26 cellular contexts compared by ENCODE assay signal in the genomic region with DNA sequence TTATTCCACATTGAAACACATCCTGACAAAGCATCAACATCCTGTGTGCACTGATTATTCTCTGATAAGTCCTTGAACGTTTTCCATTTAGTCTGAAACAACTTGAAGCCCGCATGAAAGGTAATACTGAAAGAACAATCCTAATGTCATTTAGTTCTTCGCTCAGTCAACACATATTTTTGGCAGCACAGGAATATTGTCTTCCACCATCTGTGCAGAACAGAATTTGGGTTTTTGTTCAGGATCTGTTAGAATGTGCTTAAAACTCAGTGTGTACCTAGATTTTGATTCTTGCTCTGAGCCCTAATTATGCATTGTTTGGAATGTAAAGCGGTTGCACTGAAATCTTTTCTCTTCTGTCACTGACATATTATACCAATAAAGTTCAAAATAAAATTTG.
"Had no signal": no experiment of that assay in that cellular context is flagged by ENCODE, and none has a peak within 500 bp of the region (broad histone marks: within the 10 kb centered on the region; RNA-seq: fewer than 3 reads in every experiment).

No MANE protein-coding gene starts in this region.

- H3K36me3 ChIP-seq: left ventricle myocardium inferior, right atrium auricular region, right lobe of liver, suprapubic skin, thoracic aorta, tibial artery, upper lobe of right lung had no signal

- FAIRE-seq: islet of Langerhans, kidney, urothelium cell line had no signal

- H3K27ac Mint-ChIP-seq: immature natural killer cell; memory B cell; naive thymus-derived CD4-positive, alpha-beta T cell; natural killer cell treated with Interleukin-12 subunit alpha and Interleukin-12 subunit beta and Interleukin-15 and Interleukin-18, amount 100 ng/mL, for 72 hours; progenitor cell of endocrine pancreas; stimulated activated naive B cell treated with anti-CD40 and anti-IgM and Interleukin-4, amounts not matched to agents 10 μg/mL and 1 μg/mL and 100 μg/mL, for 72 hours; stimulated activated naive CD8-positive, alpha-beta T cell treated with anti-CD3 and anti-CD28 coated beads, Interleukin-15, Interleukin-2, amounts not matched to agents 100 ng/mL and 50 ng/mL, for 24 hours had no signal

- DNase-seq: immature natural killer cell; kidney; left ventricle myocardium inferior; midbrain; mucosa of descending colon; naive thymus-derived CD4-positive, alpha-beta T cell; nucleus accumbens; right lobe of liver; stimulated activated CD4-positive, alpha-beta T cell treated with anti-CD3 and anti-CD28 coated beads, Interleukin-12 subunit alpha, Interleukin-12 subunit beta, amount 100 ng/mL, for 4 hours; stimulated activated CD4-positive, alpha-beta T cell treated with anti-CD3 and anti-CD28 coated beads, Interleukin-15, amount 100 ng/mL, for 24 hours; stimulated activated CD4-positive, alpha-beta T cell treated with anti-CD3 and anti-CD28 coated beads, Interleukin-2, amount 100 ng/mL, for 24 hours; stimulated activated CD4-positive, alpha-beta T cell treated with anti-CD3 and anti-CD28 coated beads, Interleukin-4, amount 100 ng/mL, for 1 hour; stimulated activated naive B cell treated with anti-CD40 and anti-IgM and Interleukin-4, amounts not matched to agents 10 μg/mL and 1 μg/mL and 100 μg/mL, for 72 hours; tibial artery; trophoblast cell; upper lobe of right lung had no signal

- H3K27me3 Mint-ChIP-seq: memory B cell; naive thymus-derived CD4-positive, alpha-beta T cell; natural killer cell treated with Interleukin-12 subunit alpha and Interleukin-12 subunit beta and Interleukin-15 and Interleukin-18, amount 100 ng/mL, for 72 hours; progenitor cell of endocrine pancreas; stimulated activated naive B cell treated with anti-CD40 and anti-IgM and Interleukin-4, amounts not matched to agents 10 μg/mL and 1 μg/mL and 100 μg/mL, for 72 hours; stimulated activated naive CD8-positive, alpha-beta T cell treated with anti-CD3 and anti-CD28 coated beads, Interleukin-15, Interleukin-2, amounts not matched to agents 100 ng/mL and 50 ng/mL, for 24 hours had no signal

- ATAC-seq: mucosa of descending colon; naive thymus-derived CD4-positive, alpha-beta T cell; natural killer cell treated with Interleukin-12 subunit alpha and Interleukin-12 subunit beta and Interleukin-15 and Interleukin-18, amount 100 ng/mL, for 72 hours; right lobe of liver; stimulated activated naive B cell treated with anti-CD40 and anti-IgM and Interleukin-4, amounts not matched to agents 10 μg/mL and 1 μg/mL and 100 μg/mL, for 72 hours; upper lobe of right lung had no signal

- H3K4me1 ChIP-seq: left ventricle myocardium inferior, right atrium auricular region, right lobe of liver, suprapubic skin, tibial artery, upper lobe of right lung had no signal

- H3K27me3 ChIP-seq: right atrium auricular region, right lobe of liver, suprapubic skin, tibial artery, upper lobe of right lung had no signal

- H3K9me3 ChIP-seq: left ventricle myocardium inferior, mucosa of descending colon, right atrium auricular region, suprapubic skin, thoracic aorta, tibial artery, upper lobe of right lung had no signal

- H3K4me3 Mint-ChIP-seq: immature natural killer cell; memory B cell; naive thymus-derived CD4-positive, alpha-beta T cell; natural killer cell treated with Interleukin-12 subunit alpha and Interleukin-12 subunit beta and Interleukin-15 and Interleukin-18, amount 100 ng/mL, for 72 hours; stimulated activated naive B cell treated with anti-CD40 and anti-IgM and Interleukin-4, amounts not matched to agents 10 μg/mL and 1 μg/mL and 100 μg/mL, for 72 hours; stimulated activated naive CD8-positive, alpha-beta T cell treated with anti-CD3 and anti-CD28 coated beads, Interleukin-15, Interleukin-2, amounts not matched to agents 100 ng/mL and 50 ng/mL, for 24 hours had no signal

- H3K36me3 Mint-ChIP-seq: immature natural killer cell; memory B cell; natural killer cell treated with Interleukin-12 subunit alpha and Interleukin-12 subunit beta and Interleukin-15 and Interleukin-18, amount 100 ng/mL, for 72 hours; stimulated activated naive B cell treated with anti-CD40 and anti-IgM and Interleukin-4, amounts not matched to agents 10 μg/mL and 1 μg/mL and 100 μg/mL, for 72 hours had no signal

- H3K9me3 Mint-ChIP-seq: stimulated activated naive B cell treated with anti-CD40 and anti-IgM and Interleukin-4, amounts not matched to agents 10 μg/mL and 1 μg/mL and 100 μg/mL, for 72 hours had no signal

- H3K27ac ChIP-seq: left ventricle myocardium inferior, right atrium auricular region, right lobe of liver, suprapubic skin, thoracic aorta, tibial artery, upper lobe of right lung had no signal

- H3K4me3 ChIP-seq: left ventricle myocardium inferior, lung, mucosa of descending colon, right atrium auricular region, right lobe of liver, suprapubic skin, thoracic aorta, tibial artery, upper lobe of right lung had no signal

- H3K4me1 Mint-ChIP-seq: immature natural killer cell; memory B cell; naive thymus-derived CD4-positive, alpha-beta T cell; stimulated activated naive B cell treated with anti-CD40 and anti-IgM and Interleukin-4, amounts not matched to agents 10 μg/mL and 1 μg/mL and 100 μg/mL, for 72 hours had no signal
